14 cellular contexts compared by ENCODE assay signal in the genomic region with DNA sequence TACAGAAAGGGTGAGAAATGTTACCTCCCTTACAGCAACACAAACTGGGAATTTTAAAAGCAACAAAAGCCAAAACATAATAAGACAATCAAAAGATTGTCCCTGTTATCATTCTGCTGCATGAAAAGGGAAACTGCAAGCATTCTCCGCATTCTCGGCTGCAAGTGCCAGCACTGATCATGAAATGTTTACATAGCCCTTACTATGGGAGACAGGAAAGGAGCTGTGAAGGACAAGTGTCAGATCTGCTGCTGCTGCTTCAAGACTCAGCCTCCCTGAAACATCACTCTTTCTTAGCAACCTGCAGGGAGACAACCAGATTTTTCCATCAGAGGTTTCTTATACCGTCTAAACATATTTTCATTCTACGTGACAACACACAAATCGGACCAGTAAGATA. TPM values are rescaled to one million over a fixed set of nuclear protein-coding genes. Genes with fewer than 3 reads are reported as not detected.
DNase-seq lines count a peak whose midpoint lies in the region; ATAC-seq and TF ChIP-seq lines count a peak whose summit lies in the region.
"Had no signal": no experiment of that assay in that cellular context is flagged by ENCODE, and none has a peak within 500 bp of the region (broad histone marks: within the 10 kb centered on the region; RNA-seq: fewer than 3 reads in every experiment).

No MANE protein-coding gene starts in this region.

- H3K9me3 ChIP-seq in Caco-2 (no peaks in the 10 kb centered on the region), IMR-90 (ENCODE audit: control insufficient read depth, insufficient read depth, low read length) (no peaks in the 10 kb centered on the region), right lobe of liver (no peaks in the 10 kb centered on the region)

- H3K4me1 ChIP-seq in Caco-2 (peaks cover 35% of the 10 kb centered on the region), IMR-90 (ENCODE audit: control insufficient read depth, insufficient read depth, low read length) (peaks cover 8% of the 10 kb centered on the region), right lobe of liver (peaks cover 0 to 31% (median 7%) of the 10 kb centered on the region in 4 donors)

- peak overlapping the region; percentile 17 for H2BK5ac ChIP-seq in IMR-90 (ENCODE audit: low read depth, low read length, poor library complexity, severe bottlenecking)

- no peak overlapping the region for H3K23ac ChIP-seq in IMR-90 (ENCODE audit: low read depth, low read length)

- H3K27me3 ChIP-seq in Caco-2 (replicated peaks; ENCODE audit: control insufficient read depth, insufficient read depth, low read length) (no peaks in the 10 kb centered on the region), IMR-90 (ENCODE audit: control insufficient read depth, insufficient read depth, low read length) (no peaks in the 10 kb centered on the region), right lobe of liver (no peaks in the 10 kb centered on the region)

- no TSS peak for BruUV-seq in Caco-2 (replicated peaks; lab: Mats Ljungman, UMichigan)
- BruUV-seq in IMR-90 (replicated peaks; lab: Mats Ljungman, UMichigan) = no TSS peak

- peak in 1 of 2 experiments; percentile 48 for DNase-seq in Caco-2
- peak; percentile 32 for DNase-seq in IMR-90
- no peak for DNase-seq in chondrocyte (ENCODE audit: low spot score)
- no peak for DNase-seq in right lobe of liver
- no peak for DNase-seq in activated gamma-delta T cell treated with Interleukin-2 at 50 U/mL for 16 hours
- DNase-seq in lower leg skin (ENCODE audit: low spot score in 2 of 2) = no peak
- DNase-seq in stimulated activated CD4-positive, alpha-beta T cell treated with anti-CD3 and anti-CD28 coated beads, Interleukin-2, amount 100 ng/mL, for 48 hours = no peak
- no peak for DNase-seq in SKM-1 (lab: John Stamatoyannopoulos, UW; ENCODE audit: unreplicated experiment)
- DNase-seq: activated CD8-positive, alpha-beta memory T cell treated with anti-CD3 and anti-CD28 coated beads for 24 hours; anterior cingulate cortex; NCI-H1694 treated with DMSO at 0.1 percent for 48 hours; NCI-H526 treated with DMSO at 0.1 percent for 48 hours; retina; substantia nigra had no signal

- H2BK15ac ChIP-seq in IMR-90 (ENCODE audit: low read depth, low read length) = no peak overlapping the region

- peak overlapping the region; percentile 38; the same call in 1 of the 2 replicates for H3K18ac ChIP-seq in IMR-90 (ENCODE audit: low read depth, low read length)

- in situ Hi-C loops in IMR-90 (cut with MboI; ENCODE audit: low sequenced_read_pairs) = no loop called here

- H3K27ac ChIP-seq in IMR-90 (ENCODE audit: insufficient read depth, low read length) (no peak overlapping the region), right lobe of liver (no peak overlapping the region)

- no peak overlapping the region for H4K5ac ChIP-seq in IMR-90 (ENCODE audit: low read depth, low read length)

- H2AK5ac ChIP-seq in IMR-90 (ENCODE audit: low read depth, low read length) = no peak overlapping the region

- H3K36me3 ChIP-seq in Caco-2 (ENCODE audit: control insufficient read depth, insufficient read depth, low read length) (no peaks in the 10 kb centered on the region), IMR-90 (ENCODE audit: control insufficient read depth, insufficient read depth, low read length) (no peaks in the 10 kb centered on the region), right lobe of liver (no peaks in the 10 kb centered on the region)

- no peak overlapping the region for H3K9ac ChIP-seq in IMR-90 (ENCODE audit: low read depth, low read length)

- H3K36me3 Mint-ChIP-seq in Caco-2 (ENCODE audit: insufficient read depth, unreplicated experiment) (no peaks in the 10 kb centered on the region), chondrocyte (ENCODE audit: low read depth) (no peaks in the 10 kb centered on the region)

- peak; percentile 64 for ATAC-seq in IMR-90 (ENCODE audit: low read depth)
- ATAC-seq in right lobe of liver = peak; percentile 60 to 71 (median 62)

- no peaks in the 10 kb centered on the region for H3K9me3 Mint-ChIP-seq in Caco-2 (ENCODE audit: unreplicated experiment)
- no peaks in the 10 kb centered on the region for H3K9me3 Mint-ChIP-seq in chondrocyte (ENCODE audit: low read depth)

- POLR2A ChIA-PET in Caco-2 (lab: Charles Lee) = interaction anchor here (0.6 kb wide), 2 partner anchors 20 to 102 kb away, joined by 4 to 9 read pairs; a partner anchor contains a TSS
- POLR2A ChIA-PET in IMR-90 (lab: Charles Lee; ENCODE audit: unreplicated experiment) = interaction anchor here (0.7 kb wide), 1 partner anchor 1335 kb away, joined by 5 read pairs; no protein-coding TSS in a partner anchor

- peaks cover 29% of the 10 kb centered on the region for H3K4me1 Mint-ChIP-seq in Caco-2 (ENCODE audit: low read depth, unreplicated experiment)
- H3K4me1 Mint-ChIP-seq in chondrocyte (ENCODE audit: low read depth) = peaks cover 35% of the 10 kb centered on the region

- no peak overlapping the region for H3K56ac ChIP-seq in IMR-90 (ENCODE audit: extremely low read depth, insufficient read depth, low read length)

- intact Hi-C loops in Caco-2 (cut with micrococcal nuclease; ENCODE audit: unreplicated experiment) (loop anchor here (5.0 kb wide), 1 partner anchor 66 kb away; no protein-coding TSS in a partner anchor), IMR-90 (cut with micrococcal nuclease) (no loop called here), right lobe of liver (cut with DNase I) (no loop called here), lower leg skin (cut with DNase I; ENCODE audit: low total_unique reads) (no loop called here)

- no peaks in the 10 kb centered on the region for H4K20me1 ChIP-seq in IMR-90 (ENCODE audit: insufficient read depth, low read length)

- no peak overlapping the region for H3K14ac ChIP-seq in IMR-90 (replicated peaks; ENCODE audit: low read depth, low read length)

- H4K91ac ChIP-seq in IMR-90 (ENCODE audit: insufficient read depth, low read depth, low read length) = no peak overlapping the region

- H3K9me1 ChIP-seq in IMR-90 (ENCODE audit: insufficient read depth, low read length) = no peaks in the 10 kb centered on the region

- peaks cover 25 to 55% of the 10 kb centered on the region in 2 experiments for H3K79me1 ChIP-seq in IMR-90 (ENCODE audit: low read depth in 1 of 2, low read length in 2 of 2)

- 0 out of 2 replicates have a peak overlapping the region, but pooled peaks have one; percentile 17 for H3K4ac ChIP-seq in IMR-90 (ENCODE audit: low read depth, low read length)

- CTCF ChIA-PET in Caco-2 (lab: Charles Lee) (interaction anchor here (0.9 kb wide), 1 partner anchor 14 kb away, joined by 3 read pairs; no protein-coding TSS in a partner anchor), IMR-90 (lab: Yijun Ruan, JAX) (no interaction called here)

- H3K27me3 Mint-ChIP-seq in Caco-2 (ENCODE audit: insufficient read depth, unreplicated experiment) (no peaks in the 10 kb centered on the region), chondrocyte (ENCODE audit: low read depth) (no peaks in the 10 kb centered on the region)

- H3K4me3 ChIP-seq in Caco-2 (ENCODE audit: low read depth, low read length) (no peak overlapping the region), IMR-90 (ENCODE audit: insufficient read depth, low read depth, low read length) (peak overlapping the region; percentile 2; the same call in 1 of the 2 replicates), right lobe of liver (no peak overlapping the region), lower leg skin (ENCODE audit: low read depth, poor library complexity, severe bottlenecking) (no peak overlapping the region)

- H3K27ac Mint-ChIP-seq in Caco-2 (ENCODE audit: unreplicated experiment) (no peak overlapping the region), chondrocyte (ENCODE audit: unreplicated experiment) (peak overlapping the region; percentile 43)

- TF ChIP-seq POLR2A in IMR-90 (IDR thresholded peaks at IDR 0.05; ENCODE audit: low read depth, low read length) (no peak), right lobe of liver (IDR thresholded peaks at IDR 0.05) (no peak), lower leg skin (IDR thresholded peaks at IDR 0.05) (no peak)

- TF ChIP-seq CTCF in Caco-2 (IDR thresholded peaks at IDR 0.05; ENCODE audit: insufficient read depth in 1 of 2, low read depth in 1 of 2, low read length in 1 of 2, severe bottlenecking in 1 of 2, unreplicated experiment in 1 of 2) = no peak
- TF ChIP-seq CTCF in IMR-90 (conservative IDR thresholded peaks at IDR 0.05; ENCODE audit: low read depth, low read length) = no peak
- no peak for TF ChIP-seq CTCF in chondrocyte (IDR thresholded peaks at IDR 0.05)
- no peak for TF ChIP-seq CTCF in right lobe of liver (IDR thresholded peaks at IDR 0.05)
- TF ChIP-seq CTCF in lower leg skin (IDR thresholded peaks at IDR 0.05) = no peak

- H3K4me2 ChIP-seq in IMR-90 (ENCODE audit: low read depth, low read length) = peak overlapping the region; percentile 43

- 0 out of 2 replicates have a peak overlapping the region, but pooled peaks have one; percentile 33 for H2BK20ac ChIP-seq in IMR-90 (ENCODE audit: low read depth, low read length)

- dilution Hi-C loops in IMR-90 (cut with HindIII; ENCODE audit: low sequenced_read_pairs, unreplicated experiment) = no loop called here

- H4K8ac ChIP-seq in IMR-90 (ENCODE audit: low read depth in 2 of 2, low read length in 2 of 2) = 0 out of 4 replicates have a peak overlapping the region, but pooled peaks of 1 of the 2 experiments have one; percentile 36

- H2AK9ac ChIP-seq in IMR-90 (replicated peaks; ENCODE audit: low read depth, low read length, poor library complexity) = no peak overlapping the region

- no CpG with 5 or more reads among the region's 5 CpGs for WGBS in IMR-90 (ENCODE audit: extremely low coverage in 2 of 2, insufficient read length in 1 of 2), 2 experiments
- WGBS in right lobe of liver (ENCODE audit: insufficient coverage, low coverage, low lambda C conversion rate, missing lambda C conversion rate) = 64% methylated on average over 5 of the region's 5 CpGs
- WGBS in lower leg skin, 2 donors = 81 to 83% methylated on average over 5 of the region's 5 CpGs

- no peak for TF ChIP-seq RAD21 in IMR-90 (IDR thresholded peaks at IDR 0.05; ENCODE audit: low read length)

- H3K4me3 Mint-ChIP-seq in Caco-2 (ENCODE audit: unreplicated experiment) (peak overlapping the region; percentile 32), chondrocyte (ENCODE audit: unreplicated experiment) (peak overlapping the region; percentile 24)

- H2AFZ ChIP-seq in IMR-90 (replicated peaks; ENCODE audit: low read length, poor library complexity) = no peak overlapping the region

- no peak overlapping the region for H2BK120ac ChIP-seq in IMR-90 (ENCODE audit: low read depth, low read length)

TF ChIP-seq in IMR-90, 13 proteins besides CTCF, POLR2A, EP300 and RAD21 (continues in another document):
- TF ChIP-seq MXI1 (IDR thresholded peaks at IDR 0.05; ENCODE audit: borderline replicate concordance, low read depth, low read length) (no peak), MAFK (IDR thresholded peaks at IDR 0.05; ENCODE audit: low read depth, low read length) (no peak), NFE2L2 (IDR thresholded peaks at IDR 0.05; ENCODE audit: low read depth, low read length) (no peak)

RNA-seq across cellular contexts. Expression of a gene that starts 20.1 kb away (rescaled TPM):
- total RNA-seq in Caco-2 (2022) (34.9 and 36.0 TPM in 2 replicates), IMR-90 (2012; rRNA removed) (11.9 and 13.4 TPM in 2 replicates), chondrocyte (12.5 to 22.2 TPM (median 14.1 TPM) in 3 replicates), right lobe of liver (10 to 100 TPM; 12.6 to 18.4 (median 16.6) TPM), lower leg skin (1 to 10 TPM; 4.6 to 6.4 (median 5.4) TPM)
- polyA plus RNA-seq in IMR-90 (2012; rRNA removed) = 5.5 and 5.6 TPM in 2 replicates
- polyA plus RNA-seq in IMR-90 (2012; cell fraction: cytosol; rRNA removed) = 2.3 and 2.7 TPM in 2 replicates
- polyA plus RNA-seq in IMR-90 (2012; cell fraction: nucleus; rRNA removed; ENCODE audit: low replicate concordance) = 0.94 and 5.0 TPM in 2 replicates
